1 cellular context compared by ENCODE assay signal in genomic region chr17:40559954-40560591, GRCh38.
TF ChIP-seq lines count a peak whose summit lies in the region.

No MANE protein-coding gene starts in this region.

TF ChIP-seq in HEK293, 187 proteins besides CTCF, POLR2A, EP300 and RAD21 (continued from another document):
- TF ChIP-seq ZNF654 (tag by site-specific recombination; IDR thresholded peaks at IDR 0.05; ENCODE audit: low read depth) (peak; percentile 99), ZNF629 (tag by site-specific recombination; IDR thresholded peaks at IDR 0.05) (0 out of 2 replicates have a peak, but pooled peaks have one; percentile 27), BCL6B (tag by site-specific recombination; IDR thresholded peaks at IDR 0.05) (no peak), MYNN (tag by site-specific recombination; IDR thresholded peaks at IDR 0.05; ENCODE audit: borderline replicate concordance) (no peak), ZSCAN4 (tag by site-specific recombination; IDR thresholded peaks at IDR 0.05) (no peak), PRDM1 (tag by site-specific recombination; IDR thresholded peaks at IDR 0.05) (peak; percentile 91), ZBTB20 (tag by site-specific recombination; IDR thresholded peaks at IDR 0.05) (peak; percentile 72; the same call in 1 of the 2 replicates), ZNF548 (tag by site-specific recombination; IDR thresholded peaks at IDR 0.05) (no peak), ZBTB26 (tag by site-specific recombination; optimal IDR thresholded peaks at IDR 0.05) (no peak), ZBTB6 (tag by site-specific recombination; IDR thresholded peaks at IDR 0.05) (no peak), PBX3 (CRISPR knock-in tag; IDR thresholded peaks at IDR 0.05) (no peak), ZBTB11 (tag by site-specific recombination; conservative IDR thresholded peaks at IDR 0.05; ENCODE audit: low read depth) (peak; percentile 62), OSR2 (tag by site-specific recombination; IDR thresholded peaks at IDR 0.05) (no peak), ZNF112 (tag by site-specific recombination; IDR thresholded peaks at IDR 0.05) (no peak), ZNF707 (tag by site-specific recombination; IDR thresholded peaks at IDR 0.05) (no peak), EGR2 (tag by site-specific recombination; IDR thresholded peaks at IDR 0.05; ENCODE audit: low read depth) (peak; percentile 39; the same call in 1 of the 2 replicates), ZNF146 (tag by site-specific recombination; IDR thresholded peaks at IDR 0.05) (no peak), ZNF2 (tag by site-specific recombination; IDR thresholded peaks at IDR 0.05) (peak; percentile 98), ZNF624 (tag by site-specific recombination; IDR thresholded peaks at IDR 0.05) (no peak), ZNF660 (tag by site-specific recombination; IDR thresholded peaks at IDR 0.05) (peak; percentile 100), YY2 (tag by site-specific recombination; IDR thresholded peaks at IDR 0.05) (no peak), ZNF239 (tag by site-specific recombination; IDR thresholded peaks at IDR 0.05) (no peak)
